14 cellular contexts compared by ENCODE assay signal in genomic region chr6:44227138-44227770, GRCh38. TPM values are rescaled to one million over a fixed set of nuclear protein-coding genes. Genes with fewer than 3 reads are reported as not detected.
A peak's percentile ranks its signal among the peaks of the same experiment; 100 is the strongest.
DNase-seq lines count a peak whose midpoint lies in the region; ATAC-seq and TF ChIP-seq lines count a peak whose summit lies in the region.
"Had no signal": no experiment of that assay in that cellular context is flagged by ENCODE, and none has a peak within 500 bp of the region (broad histone marks: within the 10 kb centered on the region; RNA-seq: fewer than 3 reads in every experiment).

No MANE protein-coding gene starts in this region.

- ATAC-seq in psoas muscle, result peak in 3 of 4 donors; percentile 3 to 14 (median 5)
- ATAC-seq in GM21360 (IDR thresholded peaks at IDR 0.05; ENCODE audit: unreplicated experiment), result no peak
- ATAC-seq in HG02970 (IDR thresholded peaks at IDR 0.05; ENCODE audit: low FRiP score, unreplicated experiment), result no peak
- no peak for ATAC-seq in HG03025 (IDR thresholded peaks at IDR 0.05; ENCODE audit: low FRiP score, unreplicated experiment)

- peak overlapping the region; percentile 95 to 99 for H3K27ac ChIP-seq in ascending aorta
- H3K27ac ChIP-seq in right atrium auricular region, result peak overlapping the region; percentile 98
- H3K27ac ChIP-seq in psoas muscle, result peak overlapping the region; percentile 87

- no peaks in the 10 kb centered on the region for H3K27me3 ChIP-seq in ascending aorta
- H3K27me3 ChIP-seq in right atrium auricular region, result no peaks in the 10 kb centered on the region
- no peaks in the 10 kb centered on the region for H3K27me3 ChIP-seq in psoas muscle (ENCODE audit: insufficient read depth in 3 of 3, low read length in 2 of 3)
- H3K27me3 ChIP-seq: MG63 had no signal

- no peak overlapping the region for H3K4me3 Mint-ChIP-seq in HFFc6

- TF ChIP-seq CTCF in ascending aorta (IDR thresholded peaks at IDR 0.05) (no peak), right atrium auricular region (IDR thresholded peaks at IDR 0.05) (no peak), psoas muscle (IDR thresholded peaks at IDR 0.05) (no peak), HFFc6 (IDR thresholded peaks at IDR 0.05) (no peak)

- peak; percentile 53 for DNase-seq in G401 (ENCODE audit: low spot score)
- DNase-seq in ascending aorta (ENCODE audit: low spot score in 2 of 2), result no peak
- DNase-seq in right atrium auricular region (ENCODE audit: low spot score), result no peak
- DNase-seq in psoas muscle, result no peak
- no peak for DNase-seq in HFFc6
- DNase-seq: activated CD4-positive, alpha-beta T cell treated with anti-CD3 and anti-CD28 coated beads for 48 hours; activated naive CD4-positive, alpha-beta T cell; effector CD4-positive, alpha-beta T cell; MG63; NCI-H524 had no signal

- H3K4me1 Mint-ChIP-seq in HFFc6 (ENCODE audit: low read depth), result peaks cover 37% of the 10 kb centered on the region

- H3K36me3 ChIP-seq in ascending aorta, result peaks cover 31 to 42% of the 10 kb centered on the region in 2 donors
- peaks cover 30% of the 10 kb centered on the region for H3K36me3 ChIP-seq in right atrium auricular region
- peaks cover 0 to 28% of the 10 kb centered on the region in 2 donors for H3K36me3 ChIP-seq in psoas muscle (ENCODE audit: insufficient read depth in 1 of 2, low read depth in 1 of 2)

- peaks cover 36 to 48% of the 10 kb centered on the region in 2 donors for H3K4me1 ChIP-seq in ascending aorta
- H3K4me1 ChIP-seq in right atrium auricular region, result peaks cover 0 to 83% of the 10 kb centered on the region in 2 donors
- H3K4me1 ChIP-seq in psoas muscle, result peaks cover 63% of the 10 kb centered on the region

- H3K36me3 Mint-ChIP-seq in HFFc6 (ENCODE audit: low read depth), result no peaks in the 10 kb centered on the region

- H3K27me3 Mint-ChIP-seq in HFFc6 (ENCODE audit: insufficient read depth), result no peaks in the 10 kb centered on the region; the same call in 1 of the 2 replicates

- in situ Hi-C loops in G401 (cut with HindIII; ENCODE audit: low sequenced_read_pairs), result no loop called here

- H3K4me3 ChIP-seq in ascending aorta (peak overlapping the region; percentile 35 to 94), right atrium auricular region (peak overlapping the region; percentile 8 to 39), psoas muscle (peak overlapping the region; percentile 71)
- H3K4me3 ChIP-seq: HAP-1, MG63 had no signal

- H3K9me3 Mint-ChIP-seq in HFFc6, result no peaks in the 10 kb centered on the region

- no peaks in the 10 kb centered on the region for H3K9me3 ChIP-seq in ascending aorta
- H3K9me3 ChIP-seq in right atrium auricular region, result no peaks in the 10 kb centered on the region
- no peaks in the 10 kb centered on the region for H3K9me3 ChIP-seq in psoas muscle
- H3K9me3 ChIP-seq: HAP-1, MG63 had no signal

- no peak overlapping the region for H3K27ac Mint-ChIP-seq in HFFc6

- WGBS in psoas muscle, 3 donors, result 13 to 43% (median 16%) methylated on average over 7 of the region's 7 CpGs

- intact Hi-C loops in ascending aorta (cut with DNase I), result no loop called here
- intact Hi-C loops in psoas muscle (cut with DNase I), result loop anchor here in 1 of 2 donors (5.0 kb wide), 1 partner anchor 125 kb away; no protein-coding TSS in a partner anchor

RNA-seq across cellular contexts. Expression of gene SLC29A1, which starts 3.9 kb away (rescaled TPM):
- total RNA-seq in G401 (2014; rRNA removed; shearing (Covaris generic)), result 40.1 and 46.1 TPM in 2 replicates
- 224 TPM for total RNA-seq in ascending aorta
- 100 to 1,000 TPM; 105 to 256 TPM for total RNA-seq in right atrium auricular region
- 10 to 100 TPM; 29.6 to 80.7 (median 41.6) TPM for total RNA-seq in psoas muscle
- polyA plus RNA-seq in psoas muscle, result 10 to 100 TPM; 29.1 to 39.7 (median 39.1) TPM
- total RNA-seq in HFFc6 (2021; fragmentation: NEBNext Ultra II Directional; extraction: Animal tissue kit (Norgen Biotek cat#: 25700)), result 10 to 100 TPM; 14.9 to 29.9 (median 26.8) TPM

RNA-seq across cellular contexts. Expression of gene MYMX, which starts 10.5 kb away (rescaled TPM):
- total RNA-seq in G401 (2014; rRNA removed; shearing (Covaris generic)), result 0.43 and 8.3 TPM in 2 replicates
- total RNA-seq in ascending aorta, result 13.9 TPM
- not detected for total RNA-seq in right atrium auricular region
- total RNA-seq in psoas muscle, result under 1 TPM in 3 of 4 donors, not detected in 1; 0.34 to 0.54 (median 0.36) TPM
- polyA plus RNA-seq in psoas muscle, result under 1 TPM in 2 of 3 donors, not detected in 1; 0.09 to 0.61 TPM
- total RNA-seq in HFFc6 (2021; fragmentation: NEBNext Ultra II Directional; extraction: Animal tissue kit (Norgen Biotek cat#: 25700)), result not detected

RNA-seq across cellular contexts. Expression of gene HSP90AB1, which starts 19.6 kb away (rescaled TPM):
- total RNA-seq in G401 (2014; rRNA removed; shearing (Covaris generic)), result 1,050 and 1,370 TPM in 2 replicates
- 354 TPM for total RNA-seq in ascending aorta
- 100 to 1,000 TPM; 716 to 772 TPM for total RNA-seq in right atrium auricular region
- total RNA-seq in psoas muscle, result 1,000 to 10,000 TPM; 1,150 to 1,595 (median 1,339) TPM
- polyA plus RNA-seq in psoas muscle, result 1,000 to 10,000 TPM in 2 of 3 donors, 100 to 1,000 TPM in 1; 743 to 1,128 (median 1,033) TPM
- total RNA-seq in HFFc6 (2021; fragmentation: NEBNext Ultra II Directional; extraction: Animal tissue kit (Norgen Biotek cat#: 25700)), result 1,000 to 10,000 TPM in 1 of 6 experiments, 100 to 1,000 TPM in 5; 847 to 1,026 (median 920) TPM

RNA-seq across cellular contexts. Expression of gene SLC35B2, which starts 30.1 kb away (rescaled TPM):
- 73.4 and 80.4 TPM in 2 replicates for total RNA-seq in G401 (2014; rRNA removed; shearing (Covaris generic))
- total RNA-seq in ascending aorta, result 9.9 TPM
- total RNA-seq in right atrium auricular region, result 10 to 100 TPM; 23.0 to 23.7 TPM
- 10 to 100 TPM; 10.9 to 23.3 (median 18.0) TPM for total RNA-seq in psoas muscle
- polyA plus RNA-seq in psoas muscle, result 10 to 100 TPM; 16.0 to 23.6 (median 20.8) TPM
- total RNA-seq in HFFc6 (2021; fragmentation: NEBNext Ultra II Directional; extraction: Animal tissue kit (Norgen Biotek cat#: 25700)), result 100 to 1,000 TPM; 108 to 132 (median 120) TPM

RNA-seq across cellular contexts. Expression of gene NFKBIE, which starts 38.1 kb away (rescaled TPM):
- total RNA-seq in G401 (2014; rRNA removed; shearing (Covaris generic)), result 27.7 and 58.6 TPM in 2 replicates
- total RNA-seq in ascending aorta (1.9 TPM), right atrium auricular region (1 to 10 TPM; 3.8 to 8.7 TPM), psoas muscle (1 to 10 TPM; 2.1 to 5.0 (median 3.0) TPM)
- polyA plus RNA-seq in psoas muscle, result 1 to 10 TPM; 2.8 to 5.2 (median 4.0) TPM
- 1 to 10 TPM; 4.2 to 6.7 (median 5.8) TPM for total RNA-seq in HFFc6 (2021; fragmentation: NEBNext Ultra II Directional; extraction: Animal tissue kit (Norgen Biotek cat#: 25700))

Comparison
In these comparisons a context has a peak if more than half of its experiments do, and no peak if none do; other contexts are left out.
1. ATAC-seq: peak in psoas muscle (3 of 4); none in GM21360 (single experiment), HG02970 (single experiment) and HG03025 (single experiment).
2. Peak in every context shown above with its lines, with median percentiles within 50 percentile points of each other: H3K27ac ChIP-seq and H3K4me3 ChIP-seq.